17 cellular contexts compared by ENCODE assay signal in the genomic region with DNA sequence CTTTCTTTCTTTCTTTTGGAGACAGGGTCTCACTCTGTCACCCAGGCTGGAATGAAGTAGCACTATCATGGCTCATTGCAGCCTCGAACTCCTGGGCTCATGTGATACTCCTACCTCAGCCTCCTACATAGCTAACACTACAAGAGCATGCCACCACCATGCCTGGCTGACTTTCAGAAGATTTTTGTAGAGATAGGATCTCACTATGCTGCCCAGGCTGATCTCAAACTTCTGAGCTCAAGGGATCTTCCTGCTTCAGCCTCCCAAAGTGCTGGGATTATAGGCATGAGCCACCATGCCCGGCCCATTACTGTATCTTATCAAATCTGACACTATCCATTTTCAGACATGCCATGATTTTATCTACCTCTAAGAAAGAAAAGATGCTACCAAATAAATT. TPM values are rescaled to one million over a fixed set of nuclear protein-coding genes. Genes with fewer than 3 reads are reported as not detected.
DNase-seq lines count a peak whose midpoint lies in the region; ATAC-seq and TF ChIP-seq lines count a peak whose summit lies in the region.
"Had no signal": no experiment of that assay in that cellular context is flagged by ENCODE, and none has a peak within 500 bp of the region (broad histone marks: within the 10 kb centered on the region; RNA-seq: fewer than 3 reads in every experiment).

No MANE protein-coding gene starts in this region.

- no peak for ATAC-seq in HG03469 (IDR thresholded peaks at IDR 0.05; ENCODE audit: unreplicated experiment)
- ATAC-seq: CD8-positive, alpha-beta T cell had no signal

- H3K4me2 ChIP-seq in hepatocyte, result no peak overlapping the region
- H3K4me2 ChIP-seq: BLaER1 had no signal

- H3K4me3 Mint-ChIP-seq in mesothelial cell of epicardium, result no peak overlapping the region
- H3K4me3 Mint-ChIP-seq: B cell; CD4-positive, CD25-positive, alpha-beta regulatory T cell; CD8-positive, alpha-beta T cell had no signal

- no peak overlapping the region for H2AFZ ChIP-seq in hepatocyte
- H2AFZ ChIP-seq: GM23248 had no signal

- POLR2A ChIA-PET in HEK293 (lab: Yijun Ruan, JAX), result no interaction called here

- H3K4me1 Mint-ChIP-seq in mesothelial cell of epicardium, result peaks cover 8% of the 10 kb centered on the region

- H3K9me2 ChIP-seq in hepatocyte (replicated peaks; ENCODE audit: insufficient read depth), result no peaks in the 10 kb centered on the region

- H3K36me3 ChIP-seq in HEK293 (ENCODE audit: control insufficient read depth in 2 of 2, insufficient read depth in 1 of 2, low read length in 2 of 2) (peaks cover 0 to 7% of the 10 kb centered on the region in 2 experiments; a peak in 2 of 3 replicates), hepatocyte (replicated peaks; ENCODE audit: insufficient read depth, low read depth) (no peaks in the 10 kb centered on the region)

- H3K27ac Mint-ChIP-seq in mesothelial cell of epicardium, result peak overlapping the region; percentile 43
- H3K27ac Mint-ChIP-seq: B cell had no signal

- H3K4me1 ChIP-seq in HEK293 (ENCODE audit: control insufficient read depth, insufficient read depth, low read length), result peaks cover 9% of the 10 kb centered on the region; the same call in 1 of the 2 replicates
- H3K4me1 ChIP-seq in hepatocyte (ENCODE audit: insufficient read depth), result peaks cover 4% of the 10 kb centered on the region
- H3K4me1 ChIP-seq: Caco-2 had no signal

- H3K27ac ChIP-seq in HEK293 (ENCODE audit: extremely low read depth, low read depth, low read length) (no peak overlapping the region), hepatocyte (peak overlapping the region; percentile 75)
- H3K27ac ChIP-seq: BLaER1, C4-2B, GM23248 had no signal

- DNase-seq in hepatocyte (ENCODE audit: low spot score), result no peak
- DNase-seq in mesothelial cell of epicardium (ENCODE audit: low spot score in 2 of 2, unreplicated experiment in 2 of 2), result no peak
- DNase-seq in NCI-H2029 treated with DMSO at 0.1 percent for 48 hours (lab: John Stamatoyannopoulos, UW), result no peak
- no peak for DNase-seq in AG08395 (ENCODE audit: low spot score)
- DNase-seq: Caco-2; CD4-positive, CD25-positive, alpha-beta regulatory T cell; CD8-positive, alpha-beta T cell; DMS153; DND-41; GM23248; H7; HCEC 1CT had no signal

- 76% methylated on average over 2 of the region's 2 CpGs for WGBS in hepatocyte (ENCODE audit: low lambda C conversion rate, missing lambda C conversion rate)

- H3K9me3 Mint-ChIP-seq in mesothelial cell of epicardium, result peaks cover 4% of the 10 kb centered on the region
- H3K9me3 Mint-ChIP-seq: CD4-positive, CD25-positive, alpha-beta regulatory T cell; CD8-positive, alpha-beta T cell had no signal

- H3K9me3 ChIP-seq in HEK293 (ENCODE audit: control insufficient read depth, insufficient read depth, low read depth, low read length) (no peaks in the 10 kb centered on the region), hepatocyte (ENCODE audit: low read depth) (no peaks in the 10 kb centered on the region)
- H3K9me3 ChIP-seq: BLaER1, Caco-2 had no signal

- no peaks in the 10 kb centered on the region for H3K27me3 ChIP-seq in hepatocyte
- H3K27me3 ChIP-seq: BLaER1 had no signal

- H3K4me3 ChIP-seq in HEK293 (ENCODE audit: low read depth, low read length) (no peak overlapping the region), hepatocyte (no peak overlapping the region)
- H3K4me3 ChIP-seq: BLaER1, GM23248 had no signal

- peaks cover 4% of the 10 kb centered on the region for H3K79me2 ChIP-seq in hepatocyte

- H4K20me1 ChIP-seq in hepatocyte (ENCODE audit: insufficient read depth, poor library complexity, severe bottlenecking), result no peaks in the 10 kb centered on the region
- H4K20me1 ChIP-seq: BLaER1 had no signal

- no peaks in the 10 kb centered on the region for H3K27me3 Mint-ChIP-seq in mesothelial cell of epicardium (ENCODE audit: low read depth)
- H3K27me3 Mint-ChIP-seq: B cell; CD4-positive, CD25-positive, alpha-beta regulatory T cell had no signal

- CTCF ChIA-PET in HEK293 (lab: Yijun Ruan, JAX), result interaction anchor here (0.5 kb wide), 1 partner anchor 235 kb away, joined by 3 read pairs; no protein-coding TSS in a partner anchor

- TF ChIP-seq CTCF in HEK293 (tag by site-specific recombination; IDR thresholded peaks at IDR 0.05) (no peak), hepatocyte (IDR thresholded peaks at IDR 0.05; ENCODE audit: poor library complexity) (no peak), mesothelial cell of epicardium (IDR thresholded peaks at IDR 0.05; ENCODE audit: unreplicated experiment) (no peak)

- peaks cover 17% of the 10 kb centered on the region for H3K36me3 Mint-ChIP-seq in mesothelial cell of epicardium

TF ChIP-seq in HEK293, 187 proteins besides CTCF, POLR2A, EP300 and RAD21:
- TF ChIP-seq ZNF121 (tag by site-specific recombination; IDR thresholded peaks at IDR 0.05), result peak; percentile 69; the same call in 1 of the 2 replicates
- TF ChIP-seq HOXC10 (CRISPR knock-in tag; IDR thresholded peaks at IDR 0.05), result no peak

RNA-seq across cellular contexts. Expression of a gene that starts 31.6 kb away (rescaled TPM):
- 102 and 132 TPM in 2 replicates for total RNA-seq in hepatocyte
- 149 and 152 TPM in 2 replicates for polyA plus RNA-seq in hepatocyte
- total RNA-seq in mesothelial cell of epicardium, result 63.4 to 74.0 TPM (median 71.0 TPM) in 3 replicates
